In the genomic region with DNA sequence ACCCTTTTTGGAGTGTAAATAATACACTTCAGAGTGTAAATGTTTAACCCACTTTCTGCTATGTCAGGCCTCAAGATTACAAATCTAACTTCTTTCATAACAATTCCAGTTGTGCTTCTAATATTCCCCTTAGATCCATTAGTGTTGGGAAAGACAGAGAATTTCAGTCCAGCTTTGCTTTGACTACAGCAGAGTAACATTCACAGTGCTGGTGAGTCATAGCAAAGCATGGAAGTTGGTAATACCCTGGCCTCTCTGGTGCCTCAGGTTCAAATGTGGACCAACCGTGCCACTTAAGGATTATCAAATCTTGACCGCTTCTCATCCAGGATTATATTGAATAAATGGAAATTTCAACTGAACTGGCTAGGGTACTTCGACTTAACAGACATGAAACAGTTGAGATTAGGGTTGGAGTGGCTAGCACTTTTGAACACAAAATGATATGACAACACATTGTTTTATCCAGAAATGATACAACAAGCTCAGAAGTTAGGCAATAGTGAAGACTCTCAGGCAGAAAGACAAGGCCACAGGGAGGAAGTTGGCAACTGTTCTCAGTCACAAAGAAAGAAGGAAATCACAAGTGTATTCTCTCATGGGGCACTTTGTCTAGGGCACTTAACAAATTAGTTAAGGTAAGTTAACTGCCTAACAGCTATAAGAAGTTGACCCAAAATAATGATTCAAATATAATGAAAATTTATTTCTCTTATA, we compare ENCODE assay signal across 11 cellular contexts. TPM values are rescaled to one million over a fixed set of nuclear protein-coding genes. Genes with fewer than 3 reads are reported as not detected.
A peak's percentile ranks its signal among the peaks of the same experiment; 100 is the strongest.
DNase-seq lines count a peak whose midpoint lies in the region; ATAC-seq and TF ChIP-seq lines count a peak whose summit lies in the region.
"Had no signal": no experiment of that assay in that cellular context is flagged by ENCODE, and none has a peak within 500 bp of the region (broad histone marks: within the 10 kb centered on the region; RNA-seq: fewer than 3 reads in every experiment).

No MANE protein-coding gene starts in this region.

- H3K4me3 ChIP-seq in brain microvascular endothelial cell (ENCODE audit: low read depth, low read length), result no peak overlapping the region

- in situ Hi-C loops in brain microvascular endothelial cell (cut with HindIII; ENCODE audit: low pct_ligation_motif_present, low sequenced_read_pairs), result no loop called here

- H3K27me3 Mint-ChIP-seq in memory B cell, result no peaks in the 10 kb centered on the region
- H3K27me3 Mint-ChIP-seq in naive thymus-derived CD8-positive, alpha-beta T cell, result no peaks in the 10 kb centered on the region

- H3K27ac ChIP-seq in brain microvascular endothelial cell, result peak overlapping the region; percentile 44

- POLR2A ChIA-PET in naive thymus-derived CD8-positive, alpha-beta T cell (lab: Charles Lee), result no interaction called here

- H3K4me1 Mint-ChIP-seq in memory B cell, result peaks cover 2% of the 10 kb centered on the region
- H3K4me1 Mint-ChIP-seq in naive thymus-derived CD8-positive, alpha-beta T cell, result peaks cover 0 to 2% (median under 1%) of the 10 kb centered on the region in 4 donors

- no peak overlapping the region for H3K4me3 Mint-ChIP-seq in memory B cell
- no peak overlapping the region for H3K4me3 Mint-ChIP-seq in naive thymus-derived CD8-positive, alpha-beta T cell

- DNase-seq in AG20443 (ENCODE audit: low spot score) (peak; percentile 78), Kasumi-1 (lab: John Stamatoyannopoulos, UW) (peak; percentile 59 to 66), brain microvascular endothelial cell (peak; percentile 83), memory B cell (ENCODE audit: low spot score in 2 of 2) (no peak), NCI-H128 (lab: John Stamatoyannopoulos, UW; ENCODE audit: unreplicated experiment) (no peak), mesenteric fat pad (ENCODE audit: low spot score) (no peak), NCI-H1092 (lab: John Stamatoyannopoulos, UW) (no peak)
- no peak for DNase-seq in naive thymus-derived CD8-positive, alpha-beta T cell
- DNase-seq: DMS79, glutamatergic neuron, NCI-H2029 treated with DMSO at 0.1 percent for 48 hours had no signal

- no peak for TF ChIP-seq CTCF in brain microvascular endothelial cell (IDR thresholded peaks at IDR 0.05; ENCODE audit: low read depth, low read length, missing control alignments)

- no peaks in the 10 kb centered on the region for H3K9me3 Mint-ChIP-seq in memory B cell
- H3K9me3 Mint-ChIP-seq in naive thymus-derived CD8-positive, alpha-beta T cell, result no peaks in the 10 kb centered on the region

- H3K27me3 ChIP-seq in brain microvascular endothelial cell (replicated peaks), result no peaks in the 10 kb centered on the region

- H3K36me3 Mint-ChIP-seq in memory B cell, result no peaks in the 10 kb centered on the region
- H3K36me3 Mint-ChIP-seq in naive thymus-derived CD8-positive, alpha-beta T cell, result no peaks in the 10 kb centered on the region

- no peak for ATAC-seq in memory B cell (ENCODE audit: low read depth)
- ATAC-seq in naive thymus-derived CD8-positive, alpha-beta T cell, result no peak

- H3K27ac Mint-ChIP-seq in memory B cell, result peak overlapping the region; percentile 58
- H3K27ac Mint-ChIP-seq in naive thymus-derived CD8-positive, alpha-beta T cell, result no peak overlapping the region

- H3K36me3 ChIP-seq in brain microvascular endothelial cell (replicated peaks), result no peaks in the 10 kb centered on the region

RNA-seq across cellular contexts. Expression of a gene that starts 24.4 kb away (rescaled TPM):
- total RNA-seq in naive thymus-derived CD8-positive, alpha-beta T cell, result 10 to 100 TPM; 25.0 to 26.1 TPM
- polyA plus RNA-seq in naive thymus-derived CD8-positive, alpha-beta T cell, result 1 to 10 TPM; 3.4 to 7.7 (median 3.6) TPM
- 23.5 TPM for total RNA-seq in mesenteric fat pad

Comparison
In these comparisons a context has a peak if more than half of its experiments do, and no peak if none do; other contexts are left out.
1. DNase-seq: peak in AG20443 (single experiment), Kasumi-1 (2 of 2) and brain microvascular endothelial cell (single experiment); none in memory B cell (0 of 2), NCI-H128 (single experiment), naive thymus-derived CD8-positive, alpha-beta T cell (0 of 10), mesenteric fat pad (single experiment) and NCI-H1092 (single experiment).